8 cellular contexts compared by ENCODE assay signal in the genomic region with DNA sequence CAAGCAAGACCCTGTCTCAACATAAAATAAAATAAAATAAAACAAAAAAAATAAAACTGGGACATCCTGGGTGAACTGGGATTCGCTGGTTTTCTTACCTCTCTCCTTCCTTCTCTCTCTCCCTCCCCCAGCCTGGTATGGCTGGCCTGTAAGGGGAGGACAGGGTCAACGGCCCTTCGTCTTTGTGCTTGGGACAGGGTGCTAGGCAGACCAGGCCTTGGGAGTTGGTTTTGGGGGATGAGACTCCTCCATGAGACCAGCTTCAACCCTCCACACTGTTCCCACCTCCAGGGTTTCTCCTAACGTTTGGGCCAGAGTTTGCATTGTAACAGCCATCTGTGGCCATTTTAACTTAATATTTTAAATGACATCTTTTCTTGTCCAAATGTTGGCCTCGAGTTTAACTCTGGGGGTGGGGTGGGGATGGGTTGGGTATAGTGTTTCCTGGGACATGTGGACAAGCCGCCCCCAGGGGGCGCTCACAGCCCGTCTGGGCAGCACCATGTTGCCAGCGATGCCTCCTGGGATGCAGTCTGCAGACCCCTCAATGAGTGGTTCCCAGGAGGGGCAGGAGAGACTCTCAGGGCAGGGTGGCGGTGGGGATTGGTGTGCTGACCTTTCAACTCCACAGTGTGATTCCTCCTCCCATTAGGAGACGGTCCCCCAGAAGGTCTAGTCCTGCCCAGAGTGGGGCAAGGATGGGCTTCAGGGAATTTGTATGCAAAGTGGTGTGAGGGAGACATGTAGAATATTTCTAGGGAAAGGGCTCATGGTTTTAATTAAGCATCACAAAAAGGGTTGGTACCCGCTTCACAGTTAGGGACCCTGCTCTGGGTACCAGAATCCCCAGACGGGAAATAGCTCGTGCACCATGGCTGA. TPM values are rescaled to one million over a fixed set of nuclear protein-coding genes. Genes with fewer than 3 reads are reported as not detected.
DNase-seq lines count a peak whose midpoint lies in the region; ATAC-seq and TF ChIP-seq lines count a peak whose summit lies in the region.

No MANE protein-coding gene starts in this region.

- H3K27me3 ChIP-seq in DND-41 (ENCODE audit: insufficient read depth, low read length, poor library complexity) (no peaks in the 10 kb centered on the region), adrenal gland (no peaks in the 10 kb centered on the region)

- H3K9me3 ChIP-seq in DND-41 (ENCODE audit: insufficient read depth, low read length, severe bottlenecking) (no peaks in the 10 kb centered on the region), T-helper 17 cell (ENCODE audit: control insufficient read depth, low read length, poor library complexity, severe bottlenecking) (no peaks in the 10 kb centered on the region), adrenal gland (replicated peaks in 1 of 3) (no peaks in the 10 kb centered on the region)

- DNase-seq in DND-41 = peak; percentile 70
- peak; percentile 49 to 55 for DNase-seq in Kasumi-1 (lab: John Stamatoyannopoulos, UW)
- DNase-seq in T-helper 17 cell = peak; percentile 31 to 52 (median 47)
- DNase-seq in adrenal gland = peak; percentile 40 to 68 (median 56)
- peak; percentile 82 for DNase-seq in hepatic stellate cell (ENCODE audit: low spot score)
- DNase-seq in stimulated activated CD4-positive, alpha-beta T cell treated with anti-CD3 and anti-CD28 coated beads, Interleukin-15, amount 100 ng/mL, for 48 hours (ENCODE audit: low read depth in 2 of 2) = peak; percentile 21 to 37

- H3K36me3 Mint-ChIP-seq in T-helper 17 cell (ENCODE audit: low read depth) = no peaks in the 10 kb centered on the region

- peaks cover under 1% of the 10 kb centered on the region for H3K4me1 Mint-ChIP-seq in T-helper 17 cell

- WGBS in adrenal gland, 4 donors = 37 to 56% (median 41%) methylated on average over 10 to 14 of the region's 14 CpGs

- H3K9ac ChIP-seq in DND-41 (ENCODE audit: low read depth, low read length) = no peak overlapping the region

- H3K79me2 ChIP-seq in DND-41 (ENCODE audit: insufficient read depth, low read length) = no peaks in the 10 kb centered on the region

- H3K4me3 ChIP-seq in DND-41 (ENCODE audit: low read depth in 1 of 2, low read length in 2 of 2) = no peak overlapping the region
- H3K4me3 ChIP-seq in adrenal gland = no peak overlapping the region

- no peak overlapping the region for H3K4me2 ChIP-seq in DND-41 (ENCODE audit: insufficient read depth, low read length)

- H4K20me1 ChIP-seq in DND-41 (ENCODE audit: insufficient read depth, low read length) = no peaks in the 10 kb centered on the region

- H3K27ac Mint-ChIP-seq in T-helper 17 cell = no peak overlapping the region

- intact Hi-C loops in adrenal gland (cut with DNase I) = loop anchor here (5.0 kb wide), 3 partner anchors 169 to 249 kb away; no protein-coding TSS in a partner anchor

- no peak overlapping the region for H3K4me3 Mint-ChIP-seq in T-helper 17 cell

- ATAC-seq in DND-41 (ENCODE audit: insufficient read depth, low read depth) (peak; percentile 99), T-helper 17 cell (peak; percentile 68), HG02970 (IDR thresholded peaks at IDR 0.05; ENCODE audit: low FRiP score, unreplicated experiment) (no peak), HG02852 (IDR thresholded peaks at IDR 0.05; ENCODE audit: unreplicated experiment) (no peak)

- no peaks in the 10 kb centered on the region for H3K4me1 ChIP-seq in DND-41 (ENCODE audit: insufficient read depth, low read length)
- H3K4me1 ChIP-seq in adrenal gland (replicated peaks in 1 of 2) = no peaks in the 10 kb centered on the region

- no peak overlapping the region for H3K27ac ChIP-seq in DND-41 (ENCODE audit: low read length)
- H3K27ac ChIP-seq in adrenal gland = no peak overlapping the region

- H3K27me3 Mint-ChIP-seq in T-helper 17 cell = peaks cover 23% of the 10 kb centered on the region

- no peak overlapping the region for H2AFZ ChIP-seq in DND-41 (ENCODE audit: low read depth, low read length)

- TF ChIP-seq CTCF in DND-41 (IDR thresholded peaks at IDR 0.05; ENCODE audit: borderline replicate concordance, extremely low read depth, low read length, poor library complexity, severe bottlenecking) (peak; percentile 79), adrenal gland (IDR thresholded peaks at IDR 0.05) (peak; percentile 46 to 72 (median 62))

- TF ChIP-seq POLR2A in adrenal gland (IDR thresholded peaks at IDR 0.05) = no peak

- H3K36me3 ChIP-seq in DND-41 (ENCODE audit: insufficient read depth, low read length) (no peaks in the 10 kb centered on the region), adrenal gland (replicated peaks in 1 of 2) (no peaks in the 10 kb centered on the region)

RNA-seq across cellular contexts. Expression of a gene that starts 37.7 kb away (rescaled TPM):
- total RNA-seq in T-helper 17 cell (not detected), adrenal gland (not detected)
- under 1 TPM in 2 of 3 donors, not detected in 1; 0.03 to 0.16 TPM for polyA plus RNA-seq in adrenal gland

Comparison
In these comparisons a context has a peak if more than half of its experiments do, and no peak if none do; other contexts are left out.
1. ATAC-seq: peak in DND-41 (single experiment) and T-helper 17 cell (single experiment); none in HG02970 (single experiment) and HG02852 (single experiment).
2. DNase-seq: peak in every context shown above with its lines; median percentile 82 in hepatic stellate cell; 70 in DND-41; 56 in adrenal gland; 52 in Kasumi-1; 47 in T-helper 17 cell; 29 in stimulated activated CD4-positive, alpha-beta T cell treated with anti-CD3 and anti-CD28 coated beads, Interleukin-15, amount 100 ng/mL, for 48 hours.